In the genomic region with DNA sequence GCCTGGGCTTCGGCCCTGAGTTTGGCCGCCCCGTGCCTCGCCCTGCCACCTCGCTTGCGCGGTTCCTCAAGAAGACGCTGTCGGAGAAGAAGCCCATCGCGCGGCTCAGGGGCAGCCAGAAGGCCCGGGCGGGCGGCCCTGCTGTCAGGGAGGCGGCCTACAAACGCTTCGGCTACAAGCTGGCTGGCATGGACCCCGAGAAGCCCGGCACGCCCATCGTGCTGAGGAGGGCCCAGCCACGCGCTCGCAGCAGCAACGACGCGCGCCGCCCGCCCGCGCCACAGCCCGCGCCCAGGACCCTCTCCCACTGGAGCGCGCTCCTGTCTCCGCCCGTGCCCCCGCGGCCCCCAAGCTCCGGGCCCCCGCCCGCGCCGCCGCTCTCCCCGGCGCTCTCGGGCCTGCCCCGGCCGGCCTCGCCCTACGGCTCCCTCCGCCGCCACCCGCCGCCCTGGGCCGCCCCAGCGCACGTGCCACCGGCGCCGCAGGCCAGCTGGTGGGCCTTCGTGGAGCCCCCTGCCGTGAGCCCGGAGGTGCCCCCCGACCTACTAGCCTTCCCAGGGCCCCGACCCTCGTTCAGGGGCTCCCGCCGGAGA, we compare ENCODE assay signal across 36 cellular contexts. TPM values are rescaled to one million over a fixed set of nuclear protein-coding genes. Genes with fewer than 3 reads are reported as not detected.
DNase-seq lines count a peak whose midpoint lies in the region; ATAC-seq and TF ChIP-seq lines count a peak whose summit lies in the region.
"Had no signal": no experiment of that assay in that cellular context is flagged by ENCODE, and none has a peak within 500 bp of the region (broad histone marks: within the 10 kb centered on the region; RNA-seq: fewer than 3 reads in every experiment).

No MANE protein-coding gene starts in this region.

- no peak overlapping the region for H3K14ac ChIP-seq in neuronal stem cell (ENCODE audit: low read length)

- H2BK12ac ChIP-seq in neuronal stem cell (ENCODE audit: low read length): no peak overlapping the region

- peak overlapping the region; percentile 76 for H2AK5ac ChIP-seq in neuronal stem cell (ENCODE audit: low read depth, low read length)

- no peak for DNase-seq in stimulated activated naive CD8-positive, alpha-beta T cell treated with anti-CD3 and anti-CD28 coated beads, Interleukin-15, amount 100 ng/mL, for 72 hours
- no peak for DNase-seq in stimulated activated naive CD8-positive, alpha-beta T cell treated with anti-CD3 and anti-CD28 coated beads, Interleukin-15, Interleukin-2, amounts not matched to agents 100 U/mL and 50 U/mL, for 24 hours
- DNase-seq in neuronal stem cell (ENCODE audit: low spot score) (no peak), testis (no peak), NCI-H146 treated with DMSO at 0.1 percent for 48 hours (lab: John Stamatoyannopoulos, UW; ENCODE audit: unreplicated experiment) (no peak), NCI-H2029 treated with DMSO at 0.1 percent for 48 hours (lab: John Stamatoyannopoulos, UW) (no peak)
- no peak for DNase-seq in activated T-helper 1 cell treated with anti-CD3 and anti-CD28 coated beads, Interleukin-12 subunit alpha, Interleukin-12 subunit beta, Interleukin-2, Interleukin-4 antibody, amounts not matched to agents 30 ng/mL and 10 ng/mL and 1 ng/mL, durations not matched to agents 14 hours and 24 hours and 36 hours (ENCODE audit: low spot score)
- DNase-seq: 8988T; ACHN; AML-193; BE2C; C1 segment of cervical spinal cord; Caco-2; Calu3; CD4-positive, alpha-beta memory T cell; CD4-positive, alpha-beta T cell; CD4-positive, CD25-positive, alpha-beta regulatory T cell; CD8-positive, alpha-beta memory T cell; CD8-positive, alpha-beta T cell; COR-L47; DMS 273 treated with DMSO at 0.1 percent for 48 hours; DMS153; DMS53; DMS79; DMS79 treated with DMSO at 0.1 percent for 48 hours; DND-41; EL had no signal

- H2AFZ ChIP-seq in neuronal stem cell (ENCODE audit: low read length): no peak overlapping the region

- intact Hi-C loops in testis (cut with DNase I; ENCODE audit: low total_unique reads): no loop called here
- intact Hi-C loops in activated T-helper 1 cell treated with anti-CD3 and anti-CD28 coated beads, Interleukin-12 subunit alpha, Interleukin-12 subunit beta, Interleukin-2, Interleukin-4 antibody, amounts not matched to agents 30 ng/mL and 10 ng/mL and 1 ng/mL, durations not matched to agents 14 hours and 24 hours and 36 hours (cut with micrococcal nuclease): no loop called here

- peak overlapping the region; percentile 19 for H2BK15ac ChIP-seq in neuronal stem cell (ENCODE audit: low read length)

- WGBS in neuronal stem cell (ENCODE audit: extremely low coverage in 2 of 2, insufficient read length in 2 of 2, insufficient replicate concordance in 1 of 2), 2 donors: no CpG with 5 or more reads among the region's 72 CpGs
- WGBS in testis, 2 donors: 73 to 75% methylated on average over 24 to 72 of the region's 72 CpGs

- no peak overlapping the region for H3K9ac ChIP-seq in neuronal stem cell (ENCODE audit: low read depth, low read length, poor library complexity)
- H3K9ac ChIP-seq: BLaER1; BLaER1 treated with 17β-estradiol and CSF1 and Interleukin-3, amounts not matched to agents 10 nM and 100 nM had no signal

- peaks cover 6% of the 10 kb centered on the region for H3K36me3 Mint-ChIP-seq in stimulated activated memory B cell treated with anti-CD40 and anti-IgM and Interleukin-4, amounts not matched to agents 10 μg/mL and 1 μg/mL and 100 μg/mL, for 72 hours
- H3K36me3 Mint-ChIP-seq in activated T-helper 1 cell treated with anti-CD3 and anti-CD28 coated beads, Interleukin-12 subunit alpha, Interleukin-12 subunit beta, Interleukin-2, Interleukin-4 antibody, amounts not matched to agents 30 ng/mL and 10 ng/mL and 1 ng/mL, durations not matched to agents 14 hours and 24 hours and 36 hours (ENCODE audit: low read depth): no peaks in the 10 kb centered on the region
- H3K36me3 Mint-ChIP-seq: CD14-positive monocyte; CD4-positive, alpha-beta memory T cell; CD4-positive, CD25-positive, alpha-beta regulatory T cell; CD8-positive, alpha-beta memory T cell; CD8-positive, alpha-beta T cell had no signal

- no peak overlapping the region for H3K4me3 Mint-ChIP-seq in stimulated activated naive CD8-positive, alpha-beta T cell treated with anti-CD3 and anti-CD28 coated beads, Interleukin-15, amount 100 ng/mL, for 72 hours
- H3K4me3 Mint-ChIP-seq in stimulated activated memory B cell treated with anti-CD40 and anti-IgM and Interleukin-4, amounts not matched to agents 10 μg/mL and 1 μg/mL and 100 μg/mL, for 72 hours: no peak overlapping the region
- H3K4me3 Mint-ChIP-seq in activated T-helper 1 cell treated with anti-CD3 and anti-CD28 coated beads, Interleukin-12 subunit alpha, Interleukin-12 subunit beta, Interleukin-2, Interleukin-4 antibody, amounts not matched to agents 30 ng/mL and 10 ng/mL and 1 ng/mL, durations not matched to agents 14 hours and 24 hours and 36 hours: no peak overlapping the region
- H3K4me3 Mint-ChIP-seq: B cell; CD14-positive monocyte; CD4-positive, alpha-beta memory T cell; CD4-positive, alpha-beta T cell; CD4-positive, CD25-positive, alpha-beta regulatory T cell; CD8-positive, alpha-beta memory T cell; CD8-positive, alpha-beta T cell had no signal

- H3K36me3 ChIP-seq in neuronal stem cell (replicated peaks in 1 of 2; ENCODE audit: control insufficient read depth in 2 of 2, insufficient read depth in 2 of 2, low read length in 2 of 2) (no peaks in the 10 kb centered on the region), testis (ENCODE audit: low read depth, missing control alignments) (no peaks in the 10 kb centered on the region)
- H3K36me3 ChIP-seq: BE2C; BLaER1; BLaER1 treated with 17β-estradiol and CSF1 and Interleukin-3, amounts not matched to agents 10 nM and 100 nM had no signal

- H3K27me3 Mint-ChIP-seq in stimulated activated naive CD8-positive, alpha-beta T cell treated with anti-CD3 and anti-CD28 coated beads, Interleukin-15, amount 100 ng/mL, for 72 hours: no peaks in the 10 kb centered on the region
- H3K27me3 Mint-ChIP-seq in stimulated activated memory B cell treated with anti-CD40 and anti-IgM and Interleukin-4, amounts not matched to agents 10 μg/mL and 1 μg/mL and 100 μg/mL, for 72 hours: no peaks in the 10 kb centered on the region
- peaks cover 2% of the 10 kb centered on the region for H3K27me3 Mint-ChIP-seq in activated T-helper 1 cell treated with anti-CD3 and anti-CD28 coated beads, Interleukin-12 subunit alpha, Interleukin-12 subunit beta, Interleukin-2, Interleukin-4 antibody, amounts not matched to agents 30 ng/mL and 10 ng/mL and 1 ng/mL, durations not matched to agents 14 hours and 24 hours and 36 hours (ENCODE audit: insufficient read depth)
- H3K27me3 Mint-ChIP-seq: B cell; CD4-positive, alpha-beta memory T cell; CD4-positive, alpha-beta T cell; CD4-positive, CD25-positive, alpha-beta regulatory T cell; CD8-positive, alpha-beta memory T cell had no signal

- peak overlapping the region; percentile 22 for H3K18ac ChIP-seq in neuronal stem cell (ENCODE audit: low read length)

- TF ChIP-seq POLR2A in testis (IDR thresholded peaks at IDR 0.05): no peak

- H3K4me1 Mint-ChIP-seq in stimulated activated naive CD8-positive, alpha-beta T cell treated with anti-CD3 and anti-CD28 coated beads, Interleukin-15, amount 100 ng/mL, for 72 hours: no peaks in the 10 kb centered on the region
- H3K4me1 Mint-ChIP-seq in stimulated activated memory B cell treated with anti-CD40 and anti-IgM and Interleukin-4, amounts not matched to agents 10 μg/mL and 1 μg/mL and 100 μg/mL, for 72 hours: no peaks in the 10 kb centered on the region
- no peaks in the 10 kb centered on the region for H3K4me1 Mint-ChIP-seq in activated T-helper 1 cell treated with anti-CD3 and anti-CD28 coated beads, Interleukin-12 subunit alpha, Interleukin-12 subunit beta, Interleukin-2, Interleukin-4 antibody, amounts not matched to agents 30 ng/mL and 10 ng/mL and 1 ng/mL, durations not matched to agents 14 hours and 24 hours and 36 hours (ENCODE audit: low read depth)
- H3K4me1 Mint-ChIP-seq: B cell; CD14-positive monocyte; CD4-positive, alpha-beta memory T cell; CD4-positive, CD25-positive, alpha-beta regulatory T cell; CD8-positive, alpha-beta memory T cell had no signal

- H3K79me1 ChIP-seq in neuronal stem cell (ENCODE audit: low read depth, low read length): no peaks in the 10 kb centered on the region

- H3K4me1 ChIP-seq in neuronal stem cell (ENCODE audit: control insufficient read depth in 2 of 2, insufficient read depth in 1 of 2, low read depth in 1 of 2, low read length in 2 of 2): peaks cover 6 to 8% of the 10 kb centered on the region in 2 donors
- H3K4me1 ChIP-seq in testis: no peaks in the 10 kb centered on the region
- H3K4me1 ChIP-seq: A549; BE2C; BLaER1; BLaER1 treated with 17β-estradiol and CSF1 and Interleukin-3, amounts not matched to agents 10 nM and 100 nM; Caco-2 had no signal

- no peak overlapping the region for H3K4ac ChIP-seq in neuronal stem cell (ENCODE audit: low read length)

- no peak overlapping the region for H3K23ac ChIP-seq in neuronal stem cell (ENCODE audit: low read depth, low read length, poor library complexity)

- no peak for TF ChIP-seq CTCF in testis (IDR thresholded peaks at IDR 0.05)

- H3K9me3 ChIP-seq in neuronal stem cell (replicated peaks in 1 of 2; ENCODE audit: control insufficient read depth in 2 of 2, insufficient read depth in 1 of 2, low read depth in 1 of 2, low read length in 2 of 2) (peaks cover 14 to 17% of the 10 kb centered on the region in 2 donors), testis (no peaks in the 10 kb centered on the region)
- H3K9me3 ChIP-seq: BE2C had no signal

- no peak overlapping the region for H3K27ac ChIP-seq in neuronal stem cell (replicated peaks; ENCODE audit: low read length)
- H3K27ac ChIP-seq in testis: no peak overlapping the region
- H3K27ac ChIP-seq: 22Rv1; A549; BLaER1; BLaER1 treated with 17β-estradiol and CSF1 and Interleukin-3, amounts not matched to agents 10 nM and 100 nM; C4-2B had no signal

- H4K91ac ChIP-seq in neuronal stem cell (ENCODE audit: low read depth, low read length, poor library complexity): no peak overlapping the region

- H3K4me3 ChIP-seq in neuronal stem cell (ENCODE audit: low read length in 2 of 2) (no peak overlapping the region), testis (peak overlapping the region; percentile 13 to 21)
- H3K4me3 ChIP-seq: A549, BLaER1 had no signal

- peaks cover 0 to 8% of the 10 kb centered on the region in 2 donors for H3K9me3 Mint-ChIP-seq in stimulated activated naive CD8-positive, alpha-beta T cell treated with anti-CD3 and anti-CD28 coated beads, Interleukin-15, amount 100 ng/mL, for 72 hours
- H3K9me3 Mint-ChIP-seq in stimulated activated memory B cell treated with anti-CD40 and anti-IgM and Interleukin-4, amounts not matched to agents 10 μg/mL and 1 μg/mL and 100 μg/mL, for 72 hours: peaks cover 4% of the 10 kb centered on the region
- H3K9me3 Mint-ChIP-seq in activated T-helper 1 cell treated with anti-CD3 and anti-CD28 coated beads, Interleukin-12 subunit alpha, Interleukin-12 subunit beta, Interleukin-2, Interleukin-4 antibody, amounts not matched to agents 30 ng/mL and 10 ng/mL and 1 ng/mL, durations not matched to agents 14 hours and 24 hours and 36 hours: peaks cover 6% of the 10 kb centered on the region
- H3K9me3 Mint-ChIP-seq: CD8-positive, alpha-beta memory T cell had no signal

- no peak overlapping the region for H4K8ac ChIP-seq in neuronal stem cell (ENCODE audit: low read depth, low read length)

- H3K4me2 ChIP-seq in neuronal stem cell (ENCODE audit: insufficient read depth, low read length, poor library complexity, severe bottlenecking): no peak overlapping the region
- H3K4me2 ChIP-seq: A549; BLaER1; BLaER1 treated with 17β-estradiol and CSF1 and Interleukin-3, amounts not matched to agents 10 nM and 100 nM had no signal

- H3K27ac Mint-ChIP-seq in stimulated activated naive CD8-positive, alpha-beta T cell treated with anti-CD3 and anti-CD28 coated beads, Interleukin-15, amount 100 ng/mL, for 72 hours: no peak overlapping the region
- H3K27ac Mint-ChIP-seq in stimulated activated memory B cell treated with anti-CD40 and anti-IgM and Interleukin-4, amounts not matched to agents 10 μg/mL and 1 μg/mL and 100 μg/mL, for 72 hours: no peak overlapping the region
- no peak overlapping the region for H3K27ac Mint-ChIP-seq in activated T-helper 1 cell treated with anti-CD3 and anti-CD28 coated beads, Interleukin-12 subunit alpha, Interleukin-12 subunit beta, Interleukin-2, Interleukin-4 antibody, amounts not matched to agents 30 ng/mL and 10 ng/mL and 1 ng/mL, durations not matched to agents 14 hours and 24 hours and 36 hours
- H3K27ac Mint-ChIP-seq: B cell; CD14-positive monocyte; CD4-positive, alpha-beta memory T cell; CD4-positive, alpha-beta T cell; CD4-positive, CD25-positive, alpha-beta regulatory T cell; CD8-positive, alpha-beta memory T cell; CD8-positive, alpha-beta T cell had no signal

- H2BK5ac ChIP-seq in neuronal stem cell (ENCODE audit: low read length): no peak overlapping the region

- ATAC-seq in stimulated activated naive CD8-positive, alpha-beta T cell treated with anti-CD3 and anti-CD28 coated beads, Interleukin-15, amount 100 ng/mL, for 72 hours: peak; percentile 53
- no peak for ATAC-seq in stimulated activated naive CD8-positive, alpha-beta T cell treated with anti-CD3 and anti-CD28 coated beads, Interleukin-15, Interleukin-2, amounts not matched to agents 100 U/mL and 50 U/mL, for 24 hours
- ATAC-seq in stimulated activated memory B cell treated with anti-CD40 and anti-IgM and Interleukin-4, amounts not matched to agents 10 μg/mL and 1 μg/mL and 100 μg/mL, for 72 hours: peak; percentile 68
- ATAC-seq: A549; CD8-positive, alpha-beta T cell had no signal

- no peak overlapping the region for H2BK120ac ChIP-seq in neuronal stem cell (ENCODE audit: low read depth, low read length)

- H3K27me3 ChIP-seq in neuronal stem cell (ENCODE audit: control insufficient read depth in 3 of 3, insufficient read depth in 3 of 3, low read depth in 1 of 3, low read length in 3 of 3) (peaks cover 0 to 15% (median 0%) of the 10 kb centered on the region in 3 experiments), testis (no peaks in the 10 kb centered on the region)
- H3K27me3 ChIP-seq: BE2C; BLaER1; BLaER1 treated with 17β-estradiol and CSF1 and Interleukin-3, amounts not matched to agents 10 nM and 100 nM had no signal

RNA-seq across cellular contexts. Expression of a gene that starts 12.0 kb away (rescaled TPM):
- 1.3 TPM for polyA plus RNA-seq in neuronal stem cell (2013, experiment 1 of 2)
- 1.4 TPM for polyA plus RNA-seq in neuronal stem cell (2013, experiment 2 of 2)
- 10 to 100 TPM; 18.6 to 30.2 TPM for total RNA-seq in testis
- 21.7 TPM for polyA plus RNA-seq in testis (ENCODE audit: insufficient read depth, low read depth, low replicate concordance)
- total RNA-seq in activated T-helper 1 cell treated with anti-CD3 and anti-CD28 coated beads, Interleukin-12 subunit alpha, Interleukin-12 subunit beta, Interleukin-2, Interleukin-4 antibody, amounts not matched to agents 30 ng/mL and 10 ng/mL and 1 ng/mL, durations not matched to agents 14 hours and 24 hours and 36 hours: 0.31 and 0.34 TPM in 2 replicates
- total RNA-seq: Caco-2, Daoy had no signal

RNA-seq across cellular contexts. Expression of a gene that starts 32.8 kb away (rescaled TPM):
- polyA plus RNA-seq in neuronal stem cell (2013, experiment 1 of 2): 21.8 TPM
- polyA plus RNA-seq in neuronal stem cell (2013, experiment 2 of 2): 20.9 TPM
- 10 to 100 TPM; 42.9 to 43.1 TPM for total RNA-seq in testis
- polyA plus RNA-seq in testis (ENCODE audit: insufficient read depth, low read depth, low replicate concordance): 26.0 TPM
- total RNA-seq in activated T-helper 1 cell treated with anti-CD3 and anti-CD28 coated beads, Interleukin-12 subunit alpha, Interleukin-12 subunit beta, Interleukin-2, Interleukin-4 antibody, amounts not matched to agents 30 ng/mL and 10 ng/mL and 1 ng/mL, durations not matched to agents 14 hours and 24 hours and 36 hours: 67.5 and 69.2 TPM in 2 replicates

Comparison
In these comparisons a context has a peak if more than half of its experiments do, and no peak if none do; other contexts are left out.
1. H3K4me3 ChIP-seq: peak in testis (2 of 2); none in neuronal stem cell (0 of 2).
2. RNA of a gene that starts 12.0 kb away (total RNA-seq): 18.6 to 30.2 TPM in testis; 0.31 to 0.34 TPM in activated T-helper 1 cell treated with anti-CD3 and anti-CD28 coated beads, Interleukin-12 subunit alpha, Interleukin-12 subunit beta, Interleukin-2, Interleukin-4 antibody, amounts not matched to agents 30 ng/mL and 10 ng/mL and 1 ng/mL, durations not matched to agents 14 hours and 24 hours and 36 hours; every median in the first group is over 10 times any median in the second.